Comparison of ENCODE assay signal across 23 cellular contexts in genomic region chr7:156438011-156438410, GRCh38.
"Had no signal": no experiment of that assay in that cellular context is flagged by ENCODE, and none has a peak within 500 bp of the region (broad histone marks: within the 10 kb centered on the region; RNA-seq: fewer than 3 reads in every experiment).

No MANE protein-coding gene starts in this region.

- FAIRE-seq: K562 had no signal

- H3K4me1 Mint-ChIP-seq: activated CD4-positive, alpha-beta memory T cell treated with anti-CD3 and anti-CD28 coated beads, Interleukin-2, amount 10 ng/mL, durations not matched to agents 7 days and 5 days; activated CD4-positive, alpha-beta T cell treated with anti-CD3 and anti-CD28 coated beads for 36 hours; activated naive CD4-positive, alpha-beta T cell treated with anti-CD3 and anti-CD28 coated beads, Interleukin-2, amount 10 ng/mL, durations not matched to agents 7 days and 5 days; activated naive CD8-positive, alpha-beta T cell treated with anti-CD3 and anti-CD28 coated beads for 36 hours had no signal

- H3K36me3 Mint-ChIP-seq: activated naive CD4-positive, alpha-beta T cell treated with anti-CD3 and anti-CD28 coated beads, Interleukin-2, amount 10 ng/mL, durations not matched to agents 7 days and 5 days; activated naive CD8-positive, alpha-beta T cell treated with anti-CD3 and anti-CD28 coated beads for 36 hours had no signal

- H3K9me3 Mint-ChIP-seq: activated CD4-positive, alpha-beta memory T cell treated with anti-CD3 and anti-CD28 coated beads, Interleukin-2, amount 10 ng/mL, durations not matched to agents 7 days and 5 days; activated naive CD4-positive, alpha-beta T cell treated with anti-CD3 and anti-CD28 coated beads, Interleukin-2, amount 10 ng/mL, durations not matched to agents 7 days and 5 days; activated naive CD8-positive, alpha-beta T cell treated with anti-CD3 and anti-CD28 coated beads for 36 hours; activated T-cell treated with anti-CD3 and anti-CD28 coated beads, Interleukin-2, amount 50 U/mL, for 72 hours; activated T-helper 2 cell treated with anti-CD3 and anti-CD28 coated beads, Interferon-gamma antibody, Interleukin-2, Interleukin-4, amounts not matched to agents 10 μg/mL and 5 μg/mL and 100 μg/mL, durations not matched to agents 14 hours and 24 hours and 36 hours had no signal

- ATAC-seq: activated CD4-positive, alpha-beta T cell treated with anti-CD3 and anti-CD28 coated beads for 36 hours; activated T-cell treated with anti-CD3 and anti-CD28 coated beads, Interleukin-2, amount 50 U/mL, for 72 hours; K562; PC-3 had no signal

- H3K27ac ChIP-seq: WERI-Rb-1 had no signal

- H3K27me3 Mint-ChIP-seq: activated CD4-positive, alpha-beta memory T cell treated with anti-CD3 and anti-CD28 coated beads, Interleukin-2, amount 10 ng/mL, durations not matched to agents 7 days and 5 days had no signal

- DNase-seq: activated CD4-positive, alpha-beta memory T cell treated with anti-CD3 and anti-CD28 coated beads, Interleukin-2, amount 10 ng/mL, durations not matched to agents 7 days and 5 days; activated CD4-positive, alpha-beta T cell treated with anti-CD3 and anti-CD28 coated beads for 36 hours; activated CD4-positive, alpha-beta T cell treated with anti-CD3 and anti-CD28 coated beads, Interleukin-2, amount 50 U/mL, for 1 hour; activated gamma-delta T cell treated with Interleukin-2 at 50 U/mL for 16 hours; activated naive CD4-positive, alpha-beta T cell treated with anti-CD3 and anti-CD28 coated beads, Interleukin-2, amount 10 ng/mL, durations not matched to agents 7 days and 5 days; activated naive CD8-positive, alpha-beta T cell treated with anti-CD3 and anti-CD28 coated beads for 36 hours; activated T-cell treated with anti-CD3 and anti-CD28 coated beads for 4 hours; activated T-cell treated with anti-CD3 and anti-CD28 coated beads, Interleukin-2, amount 50 U/mL, for 72 hours; anterior cingulate cortex; caudate nucleus; Karpas-422; NCI-H146; NCI-H187 treated with DMSO at 0.1 percent for 48 hours; NCI-H2107; NCI-H2171 treated with DMSO at 0.1 percent for 48 hours; NCI-H226; NCI-H510A; PC-3; SK-N-SH; T-helper 1 cell; WERI-Rb-1 had no signal

- H3K4me3 Mint-ChIP-seq: activated CD4-positive, alpha-beta memory T cell treated with anti-CD3 and anti-CD28 coated beads, Interleukin-2, amount 10 ng/mL, durations not matched to agents 7 days and 5 days; activated CD4-positive, alpha-beta T cell treated with anti-CD3 and anti-CD28 coated beads for 36 hours; activated naive CD4-positive, alpha-beta T cell treated with anti-CD3 and anti-CD28 coated beads, Interleukin-2, amount 10 ng/mL, durations not matched to agents 7 days and 5 days; activated naive CD8-positive, alpha-beta T cell treated with anti-CD3 and anti-CD28 coated beads for 36 hours; activated T-cell treated with anti-CD3 and anti-CD28 coated beads, Interleukin-2, amount 50 U/mL, for 72 hours had no signal
